ENCODE assay signal across 1 cellular context in genomic region chr1:2175681-2176454, GRCh38.
TF ChIP-seq lines count a peak whose summit lies in the region.

No MANE protein-coding gene starts in this region.

TF ChIP-seq in K562, 482 proteins besides CTCF, POLR2A, EP300 and RAD21 (continued from another document and continues in another):
- no peak for TF ChIP-seq FOS (IDR thresholded peaks at IDR 0.05; ENCODE audit: extremely low read depth, insufficient read length)
- TF ChIP-seq ZNF224 (CRISPR knock-in tag; IDR thresholded peaks at IDR 0.05) = peak; percentile 63
- no peak for TF ChIP-seq DNMT1 (IDR thresholded peaks at IDR 0.05)
- TF ChIP-seq MCM7 (IDR thresholded peaks at IDR 0.05) = no peak
- TF ChIP-seq SOX6 (IDR thresholded peaks at IDR 0.05) = peak; percentile 40; the same call in 1 of the 2 replicates
- TF ChIP-seq MTA1 (IDR thresholded peaks at IDR 0.05; ENCODE audit: borderline replicate concordance) = peak; percentile 44; the same call in 1 of the 2 replicates
- TF ChIP-seq MLLT1 (IDR thresholded peaks at IDR 0.05) = no peak
- TF ChIP-seq TARDBP (IDR thresholded peaks at IDR 0.05) = no peak; the same call in 1 of the 2 replicates
- TF ChIP-seq ZNF3 (CRISPR knock-in tag; IDR thresholded peaks at IDR 0.05) = no peak
- TF ChIP-seq MAZ (CRISPR knock-in tag; conservative IDR thresholded peaks at IDR 0.05 in 1 of 2, IDR thresholded peaks at IDR 0.05 in 1 of 2) = peak; percentile 79 to 94
- TF ChIP-seq ZBTB33 (CRISPR knock-in tag; IDR thresholded peaks at IDR 0.05) = peak; percentile 80
- no peak for TF ChIP-seq ZBTB5 (IDR thresholded peaks at IDR 0.05)
- TF ChIP-seq KAT7 (CRISPR knock-in tag; IDR thresholded peaks at IDR 0.05; ENCODE audit: borderline replicate concordance) = 0 out of 2 replicates have a peak, but pooled peaks have one; percentile 54
- TF ChIP-seq HNRNPK (IDR thresholded peaks at IDR 0.05; ENCODE audit: low read depth, low read length, poor library complexity, severe bottlenecking) = no peak
- no peak for TF ChIP-seq ZNF780A (CRISPR knock-in tag; IDR thresholded peaks at IDR 0.05)
- no peak for TF ChIP-seq ZNF512 (tag; IDR thresholded peaks at IDR 0.05)
- TF ChIP-seq DMBX1 (CRISPR knock-in tag; IDR thresholded peaks at IDR 0.05; ENCODE audit: borderline replicate concordance) = peak; percentile 70
- TF ChIP-seq NCOA4 (IDR thresholded peaks at IDR 0.05; ENCODE audit: partially characterized antibody) = no peak
- TF ChIP-seq SMAD4 (CRISPR knock-in tag; conservative IDR thresholded peaks at IDR 0.05) = peak; percentile 74
- no peak for TF ChIP-seq PTRF (tag; IDR thresholded peaks at IDR 0.05)
- no peak for TF ChIP-seq FOXM1 (IDR thresholded peaks at IDR 0.05; ENCODE audit: low read depth)
- 0 out of 2 replicates have a peak, but pooled peaks have one; percentile 66 for TF ChIP-seq FOXM1 (CRISPR knock-in tag; IDR thresholded peaks at IDR 0.05; ENCODE audit: low read depth)
- TF ChIP-seq TBL1XR1 (IDR thresholded peaks at IDR 0.05; ENCODE audit: low read length in 2 of 2) = peak in 1 of 2 experiments; percentile 24; a peak in 1 of 4 replicates
- TF ChIP-seq HMG20A (CRISPR knock-in tag; conservative IDR thresholded peaks at IDR 0.05) = no peak
- TF ChIP-seq POLR3G (IDR thresholded peaks at IDR 0.05; ENCODE audit: extremely low read depth, insufficient read length, insufficient replicate concordance) = no peak
- no peak for TF ChIP-seq PCBP1 (IDR thresholded peaks at IDR 0.05; ENCODE audit: low read depth, low read length, poor library complexity, severe bottlenecking)
- TF ChIP-seq SIX5 (IDR thresholded peaks at IDR 0.05; ENCODE audit: borderline replicate concordance in 1 of 2, insufficient read depth in 1 of 2, low read depth in 1 of 2, low read length in 2 of 2) = no peak
- no peak for TF ChIP-seq YBX1 (IDR thresholded peaks at IDR 0.05)
- TF ChIP-seq E2F5 (CRISPR knock-in tag; IDR thresholded peaks at IDR 0.05) = peak; percentile 75
- no peak for TF ChIP-seq MIER1 (IDR thresholded peaks at IDR 0.05; ENCODE audit: low read depth)
- peak; percentile 91 for TF ChIP-seq TFE3 (CRISPR knock-in tag; IDR thresholded peaks at IDR 0.05)
- 0 out of 4 replicates have a peak, but pooled peaks of 1 of the 2 experiments have one; percentile 54 for TF ChIP-seq FOXK2 (conservative IDR thresholded peaks at IDR 0.05 in 1 of 2, IDR thresholded peaks at IDR 0.05 in 1 of 2; ENCODE audit: low read depth in 2 of 2)
- TF ChIP-seq ATF1 (CRISPR knock-in tag; IDR thresholded peaks at IDR 0.05) = no peak
- TF ChIP-seq ATF1 (tag; IDR thresholded peaks at IDR 0.05) = peak; percentile 76
- no peak for TF ChIP-seq ILK (tag; IDR thresholded peaks at IDR 0.05; ENCODE audit: borderline replicate concordance, low read depth)
- TF ChIP-seq IRF1 (CRISPR knock-in tag; IDR thresholded peaks at IDR 0.05; ENCODE audit: borderline replicate concordance) = peak; percentile 77; the same call in 1 of the 2 replicates
- peak; percentile 29; the same call in 1 of the 2 replicates for TF ChIP-seq RB1 (IDR thresholded peaks at IDR 0.05; ENCODE audit: low read depth)
- no peak for TF ChIP-seq ETS2 (tag; IDR thresholded peaks at IDR 0.05; ENCODE audit: borderline replicate concordance, poor library complexity, severe bottlenecking)
- TF ChIP-seq TAF1 (IDR thresholded peaks at IDR 0.05; ENCODE audit: control insufficient read depth, extremely low read depth, insufficient read depth, low read length, severe bottlenecking) = no peak
- peak in 1 of 2 experiments; percentile 80; a peak in 1 of 3 replicates for TF ChIP-seq CBX3 (IDR thresholded peaks at IDR 0.05; ENCODE audit: borderline replicate concordance in 1 of 2, low read length in 2 of 2)
- peak; percentile 87 for TF ChIP-seq CREB3 (tag; conservative IDR thresholded peaks at IDR 0.05; ENCODE audit: low read depth)
- TF ChIP-seq ZNF589 (CRISPR knock-in tag; IDR thresholded peaks at IDR 0.05; ENCODE audit: low read depth) = peak; percentile 70; the same call in 1 of the 2 replicates
- TF ChIP-seq SRF (CRISPR knock-in tag; IDR thresholded peaks at IDR 0.05) = no peak
- no peak for TF ChIP-seq E2F8 (IDR thresholded peaks at IDR 0.05; ENCODE audit: low read depth, partially characterized antibody)
- TF ChIP-seq ETV5 (CRISPR knock-in tag; IDR thresholded peaks at IDR 0.05; ENCODE audit: low read depth) = peak; percentile 38; the same call in 1 of the 2 replicates
- TF ChIP-seq RFX1 (IDR thresholded peaks at IDR 0.05) = no peak
- no peak for TF ChIP-seq EZH2 (IDR thresholded peaks at IDR 0.05; ENCODE audit: borderline replicate concordance, low read depth, low read length)
- TF ChIP-seq SP1 (CRISPR knock-in tag; IDR thresholded peaks at IDR 0.05) = peak; percentile 73
- no peak for TF ChIP-seq ZBTB17 (CRISPR knock-in tag; IDR thresholded peaks at IDR 0.05)
- no peak for TF ChIP-seq PCBP2 (IDR thresholded peaks at IDR 0.05; ENCODE audit: low read depth, low read length, poor library complexity, severe bottlenecking)
- TF ChIP-seq KHSRP (IDR thresholded peaks at IDR 0.05) = no peak
- TF ChIP-seq GATA2 (CRISPR knock-in tag; IDR thresholded peaks at IDR 0.05) = peak; percentile 28; the same call in 1 of the 2 replicates
- TF ChIP-seq GABPB1 (CRISPR knock-in tag; IDR thresholded peaks at IDR 0.05) = peak; percentile 42
- TF ChIP-seq L3MBTL2 (IDR thresholded peaks at IDR 0.05) = peak; percentile 99
- no peak for TF ChIP-seq SLC30A9 (CRISPR knock-in tag; IDR thresholded peaks at IDR 0.05)
- TF ChIP-seq THRA (IDR thresholded peaks at IDR 0.05) = no peak
- TF ChIP-seq HNRNPH1 (optimal IDR thresholded peaks at IDR 0.05; ENCODE audit: low read depth, low read length) = no peak
- no peak for TF ChIP-seq PHTF2 (CRISPR knock-in tag; IDR thresholded peaks at IDR 0.05)
